In the genomic region with DNA sequence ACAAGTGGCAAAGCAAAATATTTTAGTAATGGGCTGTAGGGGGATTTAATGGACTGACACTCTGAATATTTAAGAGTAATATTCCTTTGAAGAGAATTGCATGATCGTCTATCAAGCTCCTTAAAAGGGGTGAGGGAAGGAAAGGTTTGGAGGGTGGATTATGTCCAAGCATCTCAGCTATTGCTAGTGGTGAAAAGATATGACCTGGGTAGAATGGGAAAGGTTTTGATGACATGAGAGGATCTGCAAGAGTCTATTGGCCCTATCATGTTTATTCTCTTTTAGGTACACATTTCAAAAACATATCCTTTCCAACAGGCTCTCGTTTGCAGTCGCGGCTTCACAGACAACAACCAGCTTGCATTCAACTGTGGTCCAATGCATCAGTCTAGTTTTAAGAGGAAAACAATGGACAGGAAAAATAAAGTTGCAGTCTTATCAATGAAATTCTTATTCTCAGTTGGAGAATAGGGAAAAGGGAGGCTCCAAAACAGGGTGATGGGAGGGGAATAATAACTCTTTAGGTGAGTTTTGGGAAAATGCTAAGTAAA, we compare ENCODE assay signal across 24 cellular contexts. TPM values are rescaled to one million over a fixed set of nuclear protein-coding genes. Genes with fewer than 3 reads are reported as not detected.
"Had no signal": no experiment of that assay in that cellular context is flagged by ENCODE, and none has a peak within 500 bp of the region (broad histone marks: within the 10 kb centered on the region; RNA-seq: fewer than 3 reads in every experiment).

No MANE protein-coding gene starts in this region.

- H3K36me3 ChIP-seq: adrenal gland, gastroesophageal sphincter, heart left ventricle, stomach, thoracic aorta, upper lobe of right lung had no signal

- H3K27ac ChIP-seq: adrenal gland, gastroesophageal sphincter, heart left ventricle, stomach, thoracic aorta, upper lobe of right lung had no signal

- H3K36me3 Mint-ChIP-seq: stimulated activated effector memory CD8-positive, alpha-beta T cell treated with anti-CD3 and anti-CD28 coated beads, Interleukin-12 subunit alpha, Interleukin-12 subunit beta, amount 100 ng/mL, for 72 hours had no signal

- H3K4me3 ChIP-seq: adrenal gland, gastroesophageal sphincter, heart left ventricle, smooth muscle cell, stomach, thoracic aorta, upper lobe of right lung had no signal

- DNase-seq: activated CD4-positive, alpha-beta T cell treated with anti-CD3 and anti-CD28 coated beads for 36 hours; activated CD4-positive, alpha-beta T cell treated with anti-CD3 and anti-CD28 coated beads, Interleukin-2, amount 50 U/mL, for 48 hours; activated gamma-delta T cell; adrenal gland; effector CD8-positive, alpha-beta T cell; heart left ventricle; immature natural killer cell; stimulated activated CD4-positive, alpha-beta T cell treated with anti-CD3 and anti-CD28 coated beads, Interleukin-4, amount 100 ng/mL, for 24 hours; stomach; SW 1271; upper lobe of right lung had no signal

- H3K27me3 Mint-ChIP-seq: central memory CD8-positive, alpha-beta T cell had no signal

- ATAC-seq: activated CD4-positive, alpha-beta T cell treated with anti-CD3 and anti-CD28 coated beads for 36 hours; activated naive CD4-positive, alpha-beta T cell treated with anti-CD3 and anti-CD28 coated beads, Interleukin-2, amount 50 U/mL, for 72 hours; esophagus mucosa; gastroesophageal sphincter; heart left ventricle; sciatic nerve; stimulated activated effector memory CD8-positive, alpha-beta T cell treated with anti-CD3 and anti-CD28 coated beads, Interleukin-12 subunit alpha, Interleukin-12 subunit beta, amount 100 ng/mL, for 72 hours; upper lobe of right lung had no signal

- H3K4me3 Mint-ChIP-seq: activated CD4-positive, alpha-beta T cell treated with anti-CD3 and anti-CD28 coated beads for 36 hours; central memory CD8-positive, alpha-beta T cell; memory B cell; stimulated activated effector memory CD8-positive, alpha-beta T cell treated with anti-CD3 and anti-CD28 coated beads, Interleukin-12 subunit alpha, Interleukin-12 subunit beta, amount 100 ng/mL, for 72 hours had no signal

- H3K27ac Mint-ChIP-seq: activated CD4-positive, alpha-beta T cell treated with anti-CD3 and anti-CD28 coated beads for 36 hours; activated naive CD4-positive, alpha-beta T cell treated with anti-CD3 and anti-CD28 coated beads, Interleukin-2, amount 50 U/mL, for 72 hours; immature natural killer cell; memory B cell; stimulated activated effector memory CD8-positive, alpha-beta T cell treated with anti-CD3 and anti-CD28 coated beads, Interleukin-12 subunit alpha, Interleukin-12 subunit beta, amount 100 ng/mL, for 72 hours had no signal

- H3K4me1 Mint-ChIP-seq: memory B cell; stimulated activated effector memory CD8-positive, alpha-beta T cell treated with anti-CD3 and anti-CD28 coated beads, Interleukin-12 subunit alpha, Interleukin-12 subunit beta, amount 100 ng/mL, for 72 hours had no signal

- H3K9me3 ChIP-seq: adrenal gland, gastroesophageal sphincter, heart left ventricle, thoracic aorta, upper lobe of right lung had no signal

RNA-seq across cellular contexts. Expression of gene FOXG1, which starts 17.1 kb away (rescaled TPM):
- total RNA-seq: activated CD4-positive, alpha-beta T cell treated with anti-CD3 and anti-CD28 coated beads for 36 hours; activated naive CD4-positive, alpha-beta T cell treated with anti-CD3 and anti-CD28 coated beads, Interleukin-2, amount 50 U/mL, for 72 hours; esophagus mucosa; heart left ventricle; liver; mononuclear cell; osteocyte; smooth muscle cell; T-helper 2 cell treated with Interferon-gamma antibody and Interleukin-4, amounts not matched to agents 100 ng/mL and 5 ng/mL, for 36 hours; upper lobe of right lung had no signal
